ENCODE assay signal across 8 cellular contexts in genomic region chr17:35082073-35082657, GRCh38. TPM values are rescaled to one million over a fixed set of nuclear protein-coding genes. Genes with fewer than 3 reads are reported as not detected.
DNase-seq lines count a peak whose midpoint lies in the region; ATAC-seq, FAIRE-seq and TF ChIP-seq lines count a peak whose summit lies in the region.

No MANE protein-coding gene starts in this region.

- no peaks in the 10 kb centered on the region for H3K36me3 ChIP-seq in upper lobe of left lung

- DNase-seq in ACHN (peak; percentile 31), RCC 7860 (ENCODE audit: low spot score) (peak; percentile 66), epithelial cell of prostate (ENCODE audit: low read depth, low spot score) (no peak), NCI-H187 treated with DMSO at 0.1 percent for 48 hours (lab: John Stamatoyannopoulos, UW) (no peak), GM12892 (ENCODE audit: insufficient read length) (no peak), upper lobe of left lung (no peak), middle frontal gyrus (ENCODE audit: extremely low spot score, low spot score) (no peak)

- TF ChIP-seq POLR2A in GM12892 (IDR thresholded peaks at IDR 0.05; ENCODE audit: low read depth, low read length), result no peak
- TF ChIP-seq POLR2A in upper lobe of left lung (IDR thresholded peaks at IDR 0.05), result no peak

- 52 to 67% methylated on average over 3 of the region's 3 CpGs for WGBS in upper lobe of left lung, 2 donors

- no peak overlapping the region for H3K4me3 ChIP-seq in upper lobe of left lung

- in situ Hi-C loops in ACHN (cut with HindIII; ENCODE audit: low pct_ligation_motif_present, low pct_unique_long_range_greater_than_20kb, low sequenced_read_pairs), result no loop called here

- no peak for TF ChIP-seq CTCF in upper lobe of left lung (IDR thresholded peaks at IDR 0.05)

- FAIRE-seq in RCC 7860 (lab: Jason Lieb, UNC) (peak; percentile 92), GM12892 (lab: Jason Lieb, UNC) (no peak)

- H3K4me1 ChIP-seq in upper lobe of left lung, result peaks cover 7 to 24% (median 13%) of the 10 kb centered on the region in 4 donors

- peak overlapping the region; percentile 90 for H3K27ac ChIP-seq in epithelial cell of prostate
- no peak overlapping the region for H3K27ac ChIP-seq in upper lobe of left lung

- no peaks in the 10 kb centered on the region for H3K9me3 ChIP-seq in upper lobe of left lung

- ATAC-seq in GM21423 (IDR thresholded peaks at IDR 0.05; ENCODE audit: unreplicated experiment) (peak; percentile 49), upper lobe of left lung (ENCODE audit: low FRiP score in 2 of 2) (no peak)

- no peak for TF ChIP-seq EP300 in upper lobe of left lung (IDR thresholded peaks at IDR 0.05)

- H3K27me3 ChIP-seq in upper lobe of left lung, result no peaks in the 10 kb centered on the region

RNA-seq across cellular contexts. Expression of gene RFFL, which starts 18.7 kb away (rescaled TPM):
- polyA plus RNA-seq in GM12892 (2012; ENCODE audit: missing spikeins), result 35.4 TPM
- total RNA-seq in upper lobe of left lung, result 10 to 100 TPM; 17.6 to 30.8 (median 25.3) TPM

RNA-seq across cellular contexts. Expression of gene RAD51D, which starts 37.5 kb away (rescaled TPM):
- polyA plus RNA-seq in GM12892 (2012; ENCODE audit: missing spikeins), result 21.0 TPM
- 10 to 100 TPM in 2 of 6 donors, 1 to 10 TPM in 4; 3.5 to 14.7 (median 7.5) TPM for total RNA-seq in upper lobe of left lung

RNA-seq across cellular contexts. Expression of gene FNDC8, which starts 39.2 kb away (rescaled TPM):
- polyA plus RNA-seq in GM12892 (2012; ENCODE audit: missing spikeins), result not detected
- not detected for total RNA-seq in upper lobe of left lung

RNA-seq across cellular contexts. Expression of gene NLE1, which starts 59.9 kb away (rescaled TPM):
- 12.6 TPM for polyA plus RNA-seq in GM12892 (2012; ENCODE audit: missing spikeins)
- 10 to 100 TPM in 5 of 6 donors, 1 to 10 TPM in 1; 6.7 to 14.6 (median 11.1) TPM for total RNA-seq in upper lobe of left lung

Comparison
In these comparisons a context has a peak if more than half of its experiments do, and no peak if none do; other contexts are left out.
1. DNase-seq: peak in ACHN (single experiment) and RCC 7860 (single experiment); none in epithelial cell of prostate (single experiment), NCI-H187 treated with DMSO at 0.1 percent for 48 hours (single experiment), GM12892 (single experiment), upper lobe of left lung (0 of 2) and middle frontal gyrus (single experiment).